In genomic region chr1:53197301-53198205, GRCh38 we compare ENCODE assay signal across 8 cellular contexts. TPM values are rescaled to one million over a fixed set of nuclear protein-coding genes. Genes with fewer than 3 reads are reported as not detected.
A peak's percentile ranks its signal among the peaks of the same experiment; 100 is the strongest.
DNase-seq lines count a peak whose midpoint lies in the region; ATAC-seq, FAIRE-seq and TF ChIP-seq lines count a peak whose summit lies in the region.

No MANE protein-coding gene starts in this region.

- POLR2A ChIA-PET in K562 (lab: Yijun Ruan, JAX): interaction anchor here (0.8 to 2.3 kb wide), 3 partner anchors 12 to 24 kb away, joined by 3 to 14 read pairs (median 3); no protein-coding TSS in a partner anchor

- H3K27me3 ChIP-seq in Karpas-422 (ENCODE audit: low read length): no peaks in the 10 kb centered on the region
- no peaks in the 10 kb centered on the region for H3K27me3 ChIP-seq in K562 (ENCODE audit: control insufficient read depth in 2 of 2, insufficient read depth in 2 of 2, low read length in 2 of 2)
- H3K27me3 ChIP-seq in thyroid gland: no peaks in the 10 kb centered on the region

- CTCF ChIA-PET in K562 (lab: Yijun Ruan, JAX; ENCODE audit: low intra/inter-chr PET ratio): interaction anchor here (0.6 kb wide), 1 partner anchor 35 kb away, joined by 3 read pairs; no protein-coding TSS in a partner anchor

- ATAC-seq in K562: peak; percentile 3
- peak; percentile 13 for ATAC-seq in left colon
- ATAC-seq in HG03039 (IDR thresholded peaks at IDR 0.05; ENCODE audit: unreplicated experiment): no peak
- ATAC-seq in HG03045 (IDR thresholded peaks at IDR 0.05; ENCODE audit: unreplicated experiment): no peak

- H3K4me3 ChIP-seq in Karpas-422 (ENCODE audit: low read length) (peak overlapping the region; percentile 95), K562 (peak overlapping the region; percentile 94), thyroid gland (replicated peaks in 1 of 3) (peak overlapping the region; percentile 36 to 97 (median 83))

- WGBS in K562 (ENCODE audit: insufficient coverage, low coverage, missing lambda C conversion rate): 28% methylated on average over 13 of the region's 13 CpGs
- 32 to 34% methylated on average over 13 of the region's 13 CpGs for WGBS in thyroid gland, 2 donors

- H4K20me1 ChIP-seq in Karpas-422 (ENCODE audit: insufficient read depth, low read depth, low read length): no peaks in the 10 kb centered on the region; the same call in 1 of the 2 replicates
- H4K20me1 ChIP-seq in K562 (replicated peaks; ENCODE audit: control insufficient read depth, insufficient read depth, low read length): no peaks in the 10 kb centered on the region

- FAIRE-seq in K562 (lab: Jason Lieb, UNC): no peak

- intact Hi-C loops in CD14-positive monocyte (cut with micrococcal nuclease) (no loop called here), K562 (cut with micrococcal nuclease) (loop anchor here (10.0 kb wide), 1 partner anchor 197 kb away; no protein-coding TSS in a partner anchor), left colon (cut with DNase I, micrococcal nuclease) (loop anchor here in 1 of 2 donors (10.0 kb wide), 1 partner anchor 493 kb away; no protein-coding TSS in a partner anchor), thyroid gland (cut with DNase I) (no loop called here)

- H3K9me1 ChIP-seq in K562 (ENCODE audit: control insufficient read depth, insufficient read depth, low read length): no peaks in the 10 kb centered on the region

- DNase-seq in CD14-positive monocyte (ENCODE audit: low spot score): no peak
- peak; percentile 53 for DNase-seq in Karpas-422
- peak in 3 of 4 experiments; percentile 33 to 60 (median 57) for DNase-seq in K562 (ENCODE audit: extremely low read depth in 1 of 4, low spot score in 3 of 4)
- DNase-seq in left colon: no peak
- no peak for DNase-seq in thyroid gland
- no peak for DNase-seq in DMS79 treated with DMSO at 0.1 percent for 48 hours (lab: John Stamatoyannopoulos, UW)

- H3K4me2 ChIP-seq in Karpas-422 (ENCODE audit: low read depth, low read length, poor library complexity, severe bottlenecking) (peak overlapping the region; percentile 97), K562 (ENCODE audit: insufficient read depth, low read length) (peak overlapping the region; percentile 96)

- H3K9me2 ChIP-seq in Karpas-422 (replicated peaks; ENCODE audit: insufficient read depth, low read length): no peaks in the 10 kb centered on the region

- peaks cover 19% of the 10 kb centered on the region for H3K36me3 ChIP-seq in Karpas-422 (ENCODE audit: insufficient read depth, low read length)
- peaks cover 11% of the 10 kb centered on the region; the same call in 1 of the 3 replicates for H3K36me3 ChIP-seq in K562 (ENCODE audit: control insufficient read depth, insufficient read depth, low read length)
- H3K36me3 ChIP-seq in thyroid gland: peaks cover 3 to 12% of the 10 kb centered on the region in 2 donors

- in situ Hi-C loops in K562 (cut with MboI): loop anchor here (25.0 kb wide), 1 partner anchor 285 kb away; the partner anchor contains the start of gene ECHDC2

- H2AFZ ChIP-seq in Karpas-422 (ENCODE audit: low read length) (no peak overlapping the region), K562 (ENCODE audit: low read depth, low read length) (peak overlapping the region; percentile 90)

- no peak for TF ChIP-seq CTCF in CD14-positive monocyte (IDR thresholded peaks at IDR 0.05)
- TF ChIP-seq CTCF in K562 (IDR thresholded peaks at IDR 0.05 in 2 of 3, conservative IDR thresholded peaks at IDR 0.05 in 1 of 3; ENCODE audit: insufficient read depth in 2 of 3, low read depth in 1 of 3, low read length in 3 of 3): no peak
- TF ChIP-seq CTCF in thyroid gland (IDR thresholded peaks at IDR 0.05): no peak

- TF ChIP-seq RAD21 in K562 (CRISPR knock-in tag; conservative IDR thresholded peaks at IDR 0.05 in 1 of 2, IDR thresholded peaks at IDR 0.05 in 1 of 2): no peak

- no peak for TF ChIP-seq POLR2A in K562 (conservative IDR thresholded peaks at IDR 0.05)
- no peak for TF ChIP-seq POLR2A in thyroid gland (IDR thresholded peaks at IDR 0.05)

- TF ChIP-seq EP300 in K562 (IDR thresholded peaks at IDR 0.05; ENCODE audit: low read length): no peak

- TSS peak; percentile 50 for BruUV-seq in K562 (replicated peaks; lab: Mats Ljungman, UMichigan)

- peak overlapping the region; percentile 67 for H3K27ac ChIP-seq in Karpas-422 (ENCODE audit: low read length)
- peak overlapping the region; percentile 90 for H3K27ac ChIP-seq in K562 (ENCODE audit: extremely low read depth, low read depth, low read length)
- peak overlapping the region; percentile 82 to 97 (median 93) for H3K27ac ChIP-seq in thyroid gland

- peak overlapping the region; percentile 96 to 98 (median 96) for H3K27ac Mint-ChIP-seq in CD14-positive monocyte

- peaks cover 22% of the 10 kb centered on the region for H3K4me1 Mint-ChIP-seq in CD14-positive monocyte

- no peaks in the 10 kb centered on the region for H3K27me3 Mint-ChIP-seq in CD14-positive monocyte (ENCODE audit: low read depth in 3 of 3)

- H3K4me1 ChIP-seq in Karpas-422 (ENCODE audit: low read length) (peaks cover 29% of the 10 kb centered on the region), K562 (replicated peaks in 1 of 2; ENCODE audit: control insufficient read depth in 2 of 2, insufficient read depth in 2 of 2, low read length in 2 of 2) (peaks cover 16 to 21% of the 10 kb centered on the region in 2 experiments), thyroid gland (peaks cover 22% of the 10 kb centered on the region in 2 donors)

- H3K9me3 Mint-ChIP-seq in CD14-positive monocyte: peaks cover 0 to 1% (median 0%) of the 10 kb centered on the region in 7 donors

- H3K4me3 Mint-ChIP-seq in CD14-positive monocyte: peak overlapping the region; percentile 94 to 97

- H3K9ac ChIP-seq in Karpas-422 (ENCODE audit: low read length) (peak overlapping the region; percentile 98), K562 (ENCODE audit: insufficient read depth in 1 of 2, low read depth in 2 of 2, low read length in 2 of 2) (peak overlapping the region; percentile 93 to 96)

- H3K36me3 Mint-ChIP-seq in CD14-positive monocyte: peaks cover 18 to 25% of the 10 kb centered on the region in 2 donors

- H3K9me3 ChIP-seq in Karpas-422 (ENCODE audit: low read length): no peaks in the 10 kb centered on the region
- H3K9me3 ChIP-seq in K562 (replicated peaks; ENCODE audit: control insufficient read depth, insufficient read depth, low read depth, low read length): no peaks in the 10 kb centered on the region
- no peaks in the 10 kb centered on the region for H3K9me3 ChIP-seq in thyroid gland

- H3K79me2 ChIP-seq in Karpas-422 (ENCODE audit: low read length) (peaks cover 34% of the 10 kb centered on the region), K562 (ENCODE audit: control insufficient read depth, insufficient read depth, low read length) (peaks cover 17% of the 10 kb centered on the region)

RNA-seq across cellular contexts. Expression of gene CPT2, which starts 0.9 kb away (rescaled TPM):
- polyA plus RNA-seq in CD14-positive monocyte (10 to 100 TPM; 20.2 to 29.6 TPM), K562 (2011; rRNA removed) (16.7 and 27.1 TPM in 2 replicates), K562 (2014; fragmentation: Illumina TruSeq; extraction: Trizol) (23.8 and 25.1 TPM in 2 replicates), K562 (2014; fragmentation: Nextera tagmentation; extraction: Ambion mirVana) (1 to 10 TPM; 7.6 to 7.9 TPM), K562 (2014; rRNA removed) (15.2 and 16.7 TPM in 2 replicates)
- total RNA-seq in Karpas-422 (2014; rRNA removed; shearing (Covaris generic); ENCODE audit: low replicate concordance): 32.3 and 37.3 TPM in 2 replicates
- 24.8 and 27.4 TPM in 2 replicates for total RNA-seq in K562 (2011; cell fraction: chromatin; rRNA removed; ENCODE audit: low replicate concordance)
- 13.9 and 18.3 TPM in 2 replicates for total RNA-seq in K562 (2011; cell fraction: nucleolus; rRNA removed)
- 18.3 and 20.3 TPM in 2 replicates for total RNA-seq in K562 (2011; cell fraction: nucleoplasm; rRNA removed)
- total RNA-seq in K562 (2014; rRNA removed) (19.7 and 22.9 TPM in 2 replicates), K562 (2014; rRNA removed; fragmentation: Illumina TruSeq; extraction: Trizol) (16.8 and 17.8 TPM in 2 replicates), K562 (2015; rRNA removed; fragmentation: Illumina TruSeq; extraction: Trizol) (17.2 and 17.9 TPM in 2 replicates), K562 (2021) (16.9 and 22.2 TPM in 2 replicates), left colon (10 to 100 TPM; 71.1 to 76.4 TPM), thyroid gland (10 to 100 TPM; 23.4 to 33.9 (median 27.5) TPM)
- polyA plus RNA-seq in K562 (2011; cell fraction: cytosol; rRNA removed): 21.4 and 24.5 TPM in 2 replicates
- 8.2 and 9.6 TPM in 2 replicates for polyA plus RNA-seq in K562 (2011; cell fraction: nucleus; rRNA removed)
- polyA plus RNA-seq in K562 (2012): 16.1 and 29.9 TPM in 2 replicates
- 19.4 and 20.8 TPM in 2 replicates for polyA minus RNA-seq in K562 (2011; rRNA and poly(A)+ RNA removed)
- polyA minus RNA-seq in K562 (2011; cell fraction: cytosol; rRNA and poly(A)+ RNA removed): 12.1 and 12.5 TPM in 2 replicates
- 6.9 and 10.6 TPM in 2 replicates for polyA minus RNA-seq in K562 (2011; cell fraction: nucleus; rRNA and poly(A)+ RNA removed)

RNA-seq across cellular contexts. Expression of gene CZIB, which starts 22.9 kb away (rescaled TPM):
- 10 to 100 TPM; 58.2 to 62.2 TPM for polyA plus RNA-seq in CD14-positive monocyte
- 64.2 and 72.7 TPM in 2 replicates for total RNA-seq in Karpas-422 (2014; rRNA removed; shearing (Covaris generic); ENCODE audit: low replicate concordance)
- 115 and 117 TPM in 2 replicates for total RNA-seq in K562 (2011; cell fraction: chromatin; rRNA removed; ENCODE audit: low replicate concordance)
- total RNA-seq in K562 (2011; cell fraction: nucleolus; rRNA removed): 97.5 and 125 TPM in 2 replicates
- total RNA-seq in K562 (2011; cell fraction: nucleoplasm; rRNA removed): 131 and 159 TPM in 2 replicates
- total RNA-seq in K562 (2014; rRNA removed): 55.4 and 65.5 TPM in 2 replicates
- 58.2 and 65.8 TPM in 2 replicates for total RNA-seq in K562 (2014; rRNA removed; fragmentation: Illumina TruSeq; extraction: Trizol)
- total RNA-seq in K562 (2015; rRNA removed; fragmentation: Illumina TruSeq; extraction: Trizol): 61.8 and 66.8 TPM in 2 replicates
- 52.6 and 55.7 TPM in 2 replicates for total RNA-seq in K562 (2021)
- polyA plus RNA-seq in K562 (2011; rRNA removed): 105 and 109 TPM in 2 replicates
- polyA plus RNA-seq in K562 (2011; cell fraction: cytosol; rRNA removed): 54.1 and 73.4 TPM in 2 replicates
- 152 and 181 TPM in 2 replicates for polyA plus RNA-seq in K562 (2011; cell fraction: nucleus; rRNA removed)
- 68.4 and 82.2 TPM in 2 replicates for polyA plus RNA-seq in K562 (2012)
- polyA plus RNA-seq in K562 (2014; fragmentation: Illumina TruSeq; extraction: Trizol): 65.5 and 80.0 TPM in 2 replicates
- polyA plus RNA-seq in K562 (2014; fragmentation: Nextera tagmentation; extraction: Ambion mirVana): 100 to 1,000 TPM in 1 of 2 experiments, 10 to 100 TPM in 1; 97.4 to 111 TPM
- polyA plus RNA-seq in K562 (2014; rRNA removed): 85.3 and 86.9 TPM in 2 replicates
- 41.9 and 56.1 TPM in 2 replicates for polyA minus RNA-seq in K562 (2011; rRNA and poly(A)+ RNA removed)
- polyA minus RNA-seq in K562 (2011; cell fraction: cytosol; rRNA and poly(A)+ RNA removed): 14.5 and 18.0 TPM in 2 replicates
- polyA minus RNA-seq in K562 (2011; cell fraction: nucleus; rRNA and poly(A)+ RNA removed): 71.4 and 143 TPM in 2 replicates
- 10 to 100 TPM; 31.3 to 33.3 TPM for total RNA-seq in left colon
- 10 to 100 TPM; 37.6 to 67.9 (median 56.7) TPM for total RNA-seq in thyroid gland

RNA-seq across cellular contexts. Expression of gene MAGOH, which starts 40.8 kb away (rescaled TPM):
- polyA plus RNA-seq in CD14-positive monocyte: 10 to 100 TPM; 69.2 to 70.8 TPM
- 67.1 and 76.4 TPM in 2 replicates for total RNA-seq in Karpas-422 (2014; rRNA removed; shearing (Covaris generic); ENCODE audit: low replicate concordance)
- total RNA-seq in K562 (2011; cell fraction: chromatin; rRNA removed; ENCODE audit: low replicate concordance): 10.5 and 25.2 TPM in 2 replicates
- 13.8 and 15.3 TPM in 2 replicates for total RNA-seq in K562 (2011; cell fraction: nucleolus; rRNA removed)
- 23.0 and 35.0 TPM in 2 replicates for total RNA-seq in K562 (2011; cell fraction: nucleoplasm; rRNA removed)
- 106 and 125 TPM in 2 replicates for total RNA-seq in K562 (2014; rRNA removed)
- total RNA-seq in K562 (2014; rRNA removed; fragmentation: Illumina TruSeq; extraction: Trizol): 135 and 156 TPM in 2 replicates
- 134 and 152 TPM in 2 replicates for total RNA-seq in K562 (2015; rRNA removed; fragmentation: Illumina TruSeq; extraction: Trizol)
- total RNA-seq in K562 (2021): 110 and 113 TPM in 2 replicates
- polyA plus RNA-seq in K562 (2011; rRNA removed): 80.7 and 102 TPM in 2 replicates
- 10.7 and 38.1 TPM in 2 replicates for polyA plus RNA-seq in K562 (2011; cell fraction: cytosol; rRNA removed)
- 9.7 and 18.4 TPM in 2 replicates for polyA plus RNA-seq in K562 (2011; cell fraction: nucleus; rRNA removed)
- polyA plus RNA-seq in K562 (2012): 79.1 and 298 TPM in 2 replicates
- polyA plus RNA-seq in K562 (2014; fragmentation: Illumina TruSeq; extraction: Trizol): 184 and 190 TPM in 2 replicates
- polyA plus RNA-seq in K562 (2014; fragmentation: Nextera tagmentation; extraction: Ambion mirVana): 100 to 1,000 TPM; 132 to 342 TPM
- 243 and 263 TPM in 2 replicates for polyA plus RNA-seq in K562 (2014; rRNA removed)
- 71.4 and 83.4 TPM in 2 replicates for polyA minus RNA-seq in K562 (2011; rRNA and poly(A)+ RNA removed)
- 29.5 and 30.9 TPM in 2 replicates for polyA minus RNA-seq in K562 (2011; cell fraction: cytosol; rRNA and poly(A)+ RNA removed)
- polyA minus RNA-seq in K562 (2011; cell fraction: nucleus; rRNA and poly(A)+ RNA removed): 18.8 and 38.3 TPM in 2 replicates
- total RNA-seq in left colon: 10 to 100 TPM; 28.8 to 33.5 TPM
- 10 to 100 TPM; 16.8 to 61.9 (median 34.4) TPM for total RNA-seq in thyroid gland

RNA-seq across cellular contexts. Expression of gene SLC1A7, which starts 55.1 kb away (rescaled TPM):
- polyA plus RNA-seq in CD14-positive monocyte: not detected
- total RNA-seq in Karpas-422 (2014; rRNA removed; shearing (Covaris generic); ENCODE audit: low replicate concordance): not detected in 2 replicates
- total RNA-seq in K562 (2011; cell fraction: chromatin; rRNA removed; ENCODE audit: low replicate concordance): not detected in 2 replicates
- total RNA-seq in K562 (2011; cell fraction: nucleolus; rRNA removed): not detected in 2 replicates
- total RNA-seq in K562 (2011; cell fraction: nucleoplasm; rRNA removed): not detected in 2 replicates
- 0.16 TPM in 1 of 2 replicates, not detected in the other for total RNA-seq in K562 (2014; rRNA removed)
- not detected in 2 replicates for total RNA-seq in K562 (2014; rRNA removed; fragmentation: Illumina TruSeq; extraction: Trizol)
- total RNA-seq in K562 (2015; rRNA removed; fragmentation: Illumina TruSeq; extraction: Trizol): not detected in 2 replicates
- not detected in 2 replicates for total RNA-seq in K562 (2021)
- 0.07 and 0.08 TPM in 2 replicates for polyA plus RNA-seq in K562 (2011; rRNA removed)
- polyA plus RNA-seq in K562 (2011; cell fraction: cytosol; rRNA removed): 0.01 and 0.22 TPM in 2 replicates
- polyA plus RNA-seq in K562 (2011; cell fraction: nucleus; rRNA removed): 0.13 and 0.40 TPM in 2 replicates
- polyA plus RNA-seq in K562 (2012): 0.09 and 0.14 TPM in 2 replicates
- 0.06 TPM in 1 of 2 replicates, not detected in the other for polyA plus RNA-seq in K562 (2014; fragmentation: Illumina TruSeq; extraction: Trizol)
- not detected for polyA plus RNA-seq in K562 (2014; fragmentation: Nextera tagmentation; extraction: Ambion mirVana)
- polyA plus RNA-seq in K562 (2014; rRNA removed): not detected in 2 replicates
- polyA minus RNA-seq in K562 (2011; rRNA and poly(A)+ RNA removed): not detected in 2 replicates
- polyA minus RNA-seq in K562 (2011; cell fraction: cytosol; rRNA and poly(A)+ RNA removed): not detected in 2 replicates
- 0.11 and 0.13 TPM in 2 replicates for polyA minus RNA-seq in K562 (2011; cell fraction: nucleus; rRNA and poly(A)+ RNA removed)
- total RNA-seq in left colon: 1 to 10 TPM in 1 of 2 donors, under 1 TPM in 1; 0.58 to 1.1 TPM
- under 1 TPM in 3 of 4 donors, not detected in 1; 0.13 to 0.33 (median 0.20) TPM for total RNA-seq in thyroid gland

Comparison
In these comparisons a context has a peak if more than half of its experiments do, and no peak if none do; other contexts are left out.
1. DNase-seq: peak in Karpas-422 (single experiment) and K562 (3 of 4); none in CD14-positive monocyte (single experiment), left colon (0 of 2), thyroid gland (0 of 2) and DMS79 treated with DMSO at 0.1 percent for 48 hours (single experiment).
2. ATAC-seq: peak in K562 (single experiment) and left colon (single experiment); none in HG03039 (single experiment) and HG03045 (single experiment).
3. Peak in every context shown above with its lines, with median percentiles within 50 percentile points of each other: H3K27ac ChIP-seq and H3K4me3 ChIP-seq.